In the genomic region with DNA sequence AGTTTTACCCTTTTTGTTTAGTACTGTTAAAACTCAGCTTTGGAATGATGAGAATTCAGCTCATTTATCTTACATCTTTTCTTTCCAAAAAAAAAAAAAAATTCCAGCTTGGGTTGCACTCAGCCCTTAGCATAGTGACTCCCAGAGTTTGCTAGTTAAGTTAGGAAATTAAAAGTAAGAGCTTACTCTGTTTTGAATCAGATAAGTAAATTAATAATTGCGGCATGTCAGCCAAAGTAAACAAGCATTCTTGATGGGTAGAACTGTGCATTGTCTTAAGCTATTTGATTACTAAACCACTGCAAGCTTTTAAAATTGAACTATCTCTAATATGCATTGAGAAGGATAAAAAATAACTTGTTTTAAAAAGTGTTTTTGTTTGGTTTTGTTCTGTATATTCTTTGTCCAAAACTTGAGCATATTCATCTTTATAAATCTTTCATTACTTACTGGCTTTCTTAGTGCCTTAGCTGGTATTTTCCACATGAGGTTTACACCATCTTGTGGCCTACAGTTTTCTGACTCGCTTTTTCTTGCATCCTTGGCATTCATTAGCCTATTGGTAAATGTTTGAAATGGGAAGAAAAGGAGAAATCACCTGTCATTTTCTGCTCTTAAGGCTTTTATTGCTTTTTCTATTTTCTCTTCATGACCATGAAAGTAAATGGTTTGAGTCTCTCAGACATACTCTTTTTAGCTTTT, we compare ENCODE assay signal across 11 cellular contexts.
DNase-seq lines count a peak whose midpoint lies in the region; ATAC-seq and TF ChIP-seq lines count a peak whose summit lies in the region.
"Had no signal": no experiment of that assay in that cellular context is flagged by ENCODE, and none has a peak within 500 bp of the region (broad histone marks: within the 10 kb centered on the region; RNA-seq: fewer than 3 reads in every experiment).

No MANE protein-coding gene starts in this region.

- TF ChIP-seq RAD21 in HCT116 (IDR thresholded peaks at IDR 0.05; ENCODE audit: low read depth), result 0 out of 2 replicates have a peak, but pooled peaks have one; percentile 10

- H3K4me3 ChIP-seq in HCT116 (replicated peaks in 1 of 2; ENCODE audit: low read depth in 1 of 2, low read length in 2 of 2) (no peak overlapping the region), right cardiac atrium (ENCODE audit: low read length) (no peak overlapping the region)

- H3K4me1 ChIP-seq in HCT116 (ENCODE audit: control insufficient read depth in 1 of 2, insufficient read depth in 2 of 2, low read length in 2 of 2) (peaks cover 10 to 18% of the 10 kb centered on the region in 2 experiments), right cardiac atrium (ENCODE audit: control insufficient read depth, insufficient read depth, low read length) (peaks cover 5% of the 10 kb centered on the region)

- H3K27me3 ChIP-seq in HCT116 (ENCODE audit: insufficient read depth, low read length), result no peaks in the 10 kb centered on the region
- no peaks in the 10 kb centered on the region for H3K27me3 ChIP-seq in right cardiac atrium (ENCODE audit: control insufficient read depth, insufficient read depth)

- no peaks in the 10 kb centered on the region for H3K79me2 ChIP-seq in HCT116 (ENCODE audit: insufficient read depth, low read length)

- H3K36me3 Mint-ChIP-seq in stimulated activated effector memory CD8-positive, alpha-beta T cell treated with anti-CD3 and anti-CD28 coated beads, Interleukin-12 subunit alpha, Interleukin-12 subunit beta, amount 100 ng/mL, for 72 hours, result peaks cover 5% of the 10 kb centered on the region
- no peaks in the 10 kb centered on the region for H3K36me3 Mint-ChIP-seq in progenitor cell of endocrine pancreas (ENCODE audit: insufficient read depth)
- H3K36me3 Mint-ChIP-seq in activated CD4-positive, alpha-beta T cell treated with anti-CD3 and anti-CD28 coated beads for 36 hours (ENCODE audit: low read depth), result peaks cover 10% of the 10 kb centered on the region

- TF ChIP-seq CTCF in HCT116 (IDR thresholded peaks at IDR 0.05 in 2 of 3, conservative IDR thresholded peaks at IDR 0.05 in 1 of 3; ENCODE audit: borderline replicate concordance in 1 of 3, insufficient read depth in 1 of 3, low read depth in 2 of 3, low read length in 2 of 3), result 0 out of 6 replicates have a peak, but pooled peaks of 1 of the 3 experiments have one; percentile 5
- TF ChIP-seq CTCF in progenitor cell of endocrine pancreas (IDR thresholded peaks at IDR 0.05; ENCODE audit: unreplicated experiment), result no peak

- no TSS peak for BruUV-seq in HCT116 (replicated peaks; lab: Mats Ljungman, UMichigan)

- H3K4me1 Mint-ChIP-seq in stimulated activated effector memory CD8-positive, alpha-beta T cell treated with anti-CD3 and anti-CD28 coated beads, Interleukin-12 subunit alpha, Interleukin-12 subunit beta, amount 100 ng/mL, for 72 hours, result peaks cover 6% of the 10 kb centered on the region
- H3K4me1 Mint-ChIP-seq in progenitor cell of endocrine pancreas (ENCODE audit: low read depth), result peaks cover 47% of the 10 kb centered on the region
- H3K4me1 Mint-ChIP-seq in activated CD4-positive, alpha-beta T cell treated with anti-CD3 and anti-CD28 coated beads for 36 hours, result peaks cover 10% of the 10 kb centered on the region

- TF ChIP-seq POLR2A in HCT116 (IDR thresholded peaks at IDR 0.05; ENCODE audit: borderline replicate concordance, extremely low read depth, insufficient read depth, insufficient read length), result no peak

- no peaks in the 10 kb centered on the region for H4K20me1 ChIP-seq in HCT116 (ENCODE audit: insufficient read depth)

- no peaks in the 10 kb centered on the region for H3K9me3 ChIP-seq in HCT116 (ENCODE audit: control insufficient read depth in 1 of 2, insufficient read depth in 1 of 2, low read depth in 1 of 2, low read length in 2 of 2)
- no peaks in the 10 kb centered on the region for H3K9me3 ChIP-seq in right cardiac atrium (ENCODE audit: control insufficient read depth, low read length)

- H3K4me2 ChIP-seq in HCT116 (ENCODE audit: low read length), result no peak overlapping the region

- RAD21 ChIA-PET in HCT116 (lab: Charles Lee; ENCODE audit: low non-redundant PET in 1 of 2, low total read pairs in 2 of 2, uncharacterized antibody in 2 of 2, unreplicated experiment in 2 of 2), result no interaction called here

- H3K4me3 Mint-ChIP-seq in stimulated activated effector memory CD8-positive, alpha-beta T cell treated with anti-CD3 and anti-CD28 coated beads, Interleukin-12 subunit alpha, Interleukin-12 subunit beta, amount 100 ng/mL, for 72 hours, result no peak overlapping the region
- no peak overlapping the region for H3K4me3 Mint-ChIP-seq in progenitor cell of endocrine pancreas (ENCODE audit: low read depth)
- H3K4me3 Mint-ChIP-seq in activated CD4-positive, alpha-beta T cell treated with anti-CD3 and anti-CD28 coated beads for 36 hours, result no peak overlapping the region
- H3K4me3 Mint-ChIP-seq: activated CD4-positive, alpha-beta memory T cell treated with anti-CD3 and anti-CD28 coated beads for 36 hours; stimulated activated naive CD8-positive, alpha-beta T cell treated with anti-CD3 and anti-CD28 coated beads, Interleukin-15, Interleukin-2, amounts not matched to agents 100 ng/mL and 50 ng/mL, for 24 hours had no signal

- POLR2A ChIA-PET in HCT116 (lab: Charles Lee), result no interaction called here
- POLR2A ChIA-PET in activated CD4-positive, alpha-beta T cell treated with anti-CD3 and anti-CD28 coated beads for 36 hours (lab: Charles Lee), result no interaction called here

- in situ Hi-C loops in G401 (cut with HindIII; ENCODE audit: low sequenced_read_pairs), result no loop called here

- H3K9me2 ChIP-seq in HCT116 (ENCODE audit: insufficient read depth), result 0 out of 2 replicates have a peak, but pooled peaks cover 2% of the 10 kb centered on the region

- H3K9me3 Mint-ChIP-seq in stimulated activated effector memory CD8-positive, alpha-beta T cell treated with anti-CD3 and anti-CD28 coated beads, Interleukin-12 subunit alpha, Interleukin-12 subunit beta, amount 100 ng/mL, for 72 hours, result no peaks in the 10 kb centered on the region
- no peaks in the 10 kb centered on the region for H3K9me3 Mint-ChIP-seq in progenitor cell of endocrine pancreas (ENCODE audit: low read depth)
- H3K9me3 Mint-ChIP-seq in activated CD4-positive, alpha-beta T cell treated with anti-CD3 and anti-CD28 coated beads for 36 hours (ENCODE audit: low read depth), result no peaks in the 10 kb centered on the region
- H3K9me3 Mint-ChIP-seq: activated CD4-positive, alpha-beta memory T cell treated with anti-CD3 and anti-CD28 coated beads for 36 hours; stimulated activated naive CD8-positive, alpha-beta T cell treated with anti-CD3 and anti-CD28 coated beads, Interleukin-15, Interleukin-2, amounts not matched to agents 100 ng/mL and 50 ng/mL, for 24 hours had no signal

- 46% methylated on average over 2 of the region's 2 CpGs for WGBS in right cardiac atrium

- CTCF ChIA-PET in HCT116 (lab: Charles Lee), result interaction anchor here (1.2 kb wide), 1 partner anchor 175 kb away, joined by 4 read pairs; no protein-coding TSS in a partner anchor
- CTCF ChIA-PET in activated CD4-positive, alpha-beta T cell treated with anti-CD3 and anti-CD28 coated beads for 36 hours (lab: Charles Lee), result interaction anchor here (0.8 to 1.4 kb wide), 2 partner anchors 58 to 173 kb away, joined by 3 read pairs; no protein-coding TSS in a partner anchor

- H3K27ac Mint-ChIP-seq in stimulated activated effector memory CD8-positive, alpha-beta T cell treated with anti-CD3 and anti-CD28 coated beads, Interleukin-12 subunit alpha, Interleukin-12 subunit beta, amount 100 ng/mL, for 72 hours, result peak overlapping the region; percentile 4
- H3K27ac Mint-ChIP-seq in progenitor cell of endocrine pancreas, result no peak overlapping the region
- no peak overlapping the region for H3K27ac Mint-ChIP-seq in activated CD4-positive, alpha-beta T cell treated with anti-CD3 and anti-CD28 coated beads for 36 hours
- H3K27ac Mint-ChIP-seq: activated CD4-positive, alpha-beta memory T cell treated with anti-CD3 and anti-CD28 coated beads for 36 hours; stimulated activated naive CD8-positive, alpha-beta T cell treated with anti-CD3 and anti-CD28 coated beads, Interleukin-15, Interleukin-2, amounts not matched to agents 100 ng/mL and 50 ng/mL, for 24 hours had no signal

- DNase-seq in HCT116 (ENCODE audit: low read depth, low spot score), result no peak
- peak; percentile 58 for DNase-seq in astrocyte of the hippocampus (ENCODE audit: low read depth, low spot score)
- DNase-seq in right cardiac atrium, result no peak
- DNase-seq in stimulated activated effector memory CD8-positive, alpha-beta T cell treated with anti-CD3 and anti-CD28 coated beads, Interleukin-12 subunit alpha, Interleukin-12 subunit beta, amount 100 ng/mL, for 72 hours (ENCODE audit: low spot score in 2 of 2), result no peak
- no peak for DNase-seq in G401 (ENCODE audit: low spot score)
- no peak for DNase-seq in stimulated activated CD4-positive, alpha-beta T cell treated with anti-CD3 and anti-CD28 coated beads, Interleukin-2, amount 100 ng/mL, for 24 hours
- no peak for DNase-seq in progenitor cell of endocrine pancreas (ENCODE audit: low spot score, unreplicated experiment)
- no peak for DNase-seq in activated CD4-positive, alpha-beta T cell treated with anti-CD3 and anti-CD28 coated beads for 36 hours
- DNase-seq: activated CD4-positive, alpha-beta memory T cell treated with anti-CD3 and anti-CD28 coated beads for 36 hours; NCI-H1436 treated with DMSO at 0.1 percent for 48 hours had no signal

- intact Hi-C loops in HCT116 (cut with micrococcal nuclease) (no loop called here), right cardiac atrium (cut with DNase I) (no loop called here)
- intact Hi-C loops in activated CD4-positive, alpha-beta T cell treated with anti-CD3 and anti-CD28 coated beads for 36 hours (cut with DNase I, micrococcal nuclease), result no loop called here

- no peaks in the 10 kb centered on the region for H3K36me3 ChIP-seq in HCT116 (ENCODE audit: control insufficient read depth in 1 of 2, insufficient read depth in 2 of 2, low read length in 2 of 2)

- no peaks in the 10 kb centered on the region for H3K27me3 Mint-ChIP-seq in progenitor cell of endocrine pancreas
- no peaks in the 10 kb centered on the region for H3K27me3 Mint-ChIP-seq in activated CD4-positive, alpha-beta T cell treated with anti-CD3 and anti-CD28 coated beads for 36 hours
- H3K27me3 Mint-ChIP-seq: activated CD4-positive, alpha-beta memory T cell treated with anti-CD3 and anti-CD28 coated beads for 36 hours; stimulated activated naive CD8-positive, alpha-beta T cell treated with anti-CD3 and anti-CD28 coated beads, Interleukin-15, Interleukin-2, amounts not matched to agents 100 ng/mL and 50 ng/mL, for 24 hours had no signal

- no peak overlapping the region for H2AFZ ChIP-seq in HCT116 (ENCODE audit: low read depth, low read length, poor library complexity, severe bottlenecking)

- H3K27ac ChIP-seq in HCT116 (ENCODE audit: low read depth, low read length) (no peak overlapping the region), right cardiac atrium (ENCODE audit: low read length) (no peak overlapping the region)

- H3K9ac ChIP-seq in HCT116 (ENCODE audit: low read length), result no peak overlapping the region

- ATAC-seq in HCT116 (no peak), right cardiac atrium (peak; percentile 20 to 23)
- no peak for ATAC-seq in stimulated activated effector memory CD8-positive, alpha-beta T cell treated with anti-CD3 and anti-CD28 coated beads, Interleukin-12 subunit alpha, Interleukin-12 subunit beta, amount 100 ng/mL, for 72 hours
- ATAC-seq in activated CD4-positive, alpha-beta T cell treated with anti-CD3 and anti-CD28 coated beads for 36 hours, result no peak

Comparison
In these comparisons a context has a peak if more than half of its experiments do, and no peak if none do; other contexts are left out.
1. ATAC-seq: peak in right cardiac atrium (2 of 2); none in HCT116 (single experiment), stimulated activated effector memory CD8-positive, alpha-beta T cell treated with anti-CD3 and anti-CD28 coated beads, Interleukin-12 subunit alpha, Interleukin-12 subunit beta, amount 100 ng/mL, for 72 hours (single experiment) and activated CD4-positive, alpha-beta T cell treated with anti-CD3 and anti-CD28 coated beads for 36 hours (single experiment).